1 cellular context compared by ENCODE assay signal in genomic region chr6:14077193-14077853, GRCh38.
TF ChIP-seq lines count a peak whose summit lies in the region.

No MANE protein-coding gene starts in this region.

TF ChIP-seq in GM12878, 131 proteins besides CTCF, POLR2A, EP300 and RAD21 (continued from another document):
- TF ChIP-seq E2F4 (IDR thresholded peaks at IDR 0.05; ENCODE audit: low read depth, low read length) (no peak), SMAD5 (IDR thresholded peaks at IDR 0.05; ENCODE audit: low read depth) (no peak), BACH1 (IDR thresholded peaks at IDR 0.05; ENCODE audit: borderline replicate concordance) (no peak), FOS (IDR thresholded peaks at IDR 0.05; ENCODE audit: borderline replicate concordance, extremely low read depth, insufficient read length) (no peak), ASH2L (IDR thresholded peaks at IDR 0.05; ENCODE audit: borderline replicate concordance, low read depth) (no peak), SPI1 (IDR thresholded peaks at IDR 0.05; ENCODE audit: borderline replicate concordance, insufficient read depth, low read depth, low read length) (0 out of 2 replicates have a peak, but pooled peaks have one; percentile 3), BRCA1 (IDR thresholded peaks at IDR 0.05; ENCODE audit: low read depth, low read length) (no peak), TCF12 (IDR thresholded peaks at IDR 0.05; ENCODE audit: low read depth, low read length) (0 out of 2 replicates have a peak, but pooled peaks have one; percentile 21), NFXL1 (IDR thresholded peaks at IDR 0.05; ENCODE audit: borderline replicate concordance) (no peak), STAT1 (conservative IDR thresholded peaks at IDR 0.05) (no peak), MEF2B (IDR thresholded peaks at IDR 0.05; ENCODE audit: partially characterized antibody, poor library complexity, severe bottlenecking) (no peak), ESRRA (IDR thresholded peaks at IDR 0.05; ENCODE audit: low read length) (peak; percentile 46; the same call in 1 of the 2 replicates), SP1 (IDR thresholded peaks at IDR 0.05; ENCODE audit: low read depth, low read length) (no peak), CUX1 (IDR thresholded peaks at IDR 0.05; ENCODE audit: insufficient replicate concordance, low read depth, low read length) (no peak), MTA2 (IDR thresholded peaks at IDR 0.05; ENCODE audit: low read depth) (peak; percentile 43; the same call in 1 of the 2 replicates), ZZZ3 (IDR thresholded peaks at IDR 0.05; ENCODE audit: control insufficient read depth, insufficient read length, low read depth) (no peak), CBX3 (IDR thresholded peaks at IDR 0.05; ENCODE audit: borderline replicate concordance, low read depth) (no peak), CHD4 (IDR thresholded peaks at IDR 0.05) (no peak), MEF2A (IDR thresholded peaks at IDR 0.05; ENCODE audit: insufficient read depth, low read depth, low read length) (no peak), CREM (IDR thresholded peaks at IDR 0.05; ENCODE audit: low read depth) (no peak), PRDM15 (CRISPR knock-in tag; IDR thresholded peaks at IDR 0.05) (peak; percentile 81), ATF7 (IDR thresholded peaks at IDR 0.05; ENCODE audit: low read depth) (no peak), RBBP5 (conservative IDR thresholded peaks at IDR 0.05) (no peak), RELA (IDR thresholded peaks at IDR 0.05; ENCODE audit: borderline replicate concordance, partially characterized antibody) (no peak), YY1 (IDR thresholded peaks at IDR 0.05; ENCODE audit: low read depth, low read length) (peak; percentile 63), IKZF1 (conservative IDR thresholded peaks at IDR 0.05) (0 out of 2 replicates have a peak, but pooled peaks have one; percentile 26)
- TF ChIP-seq, protein P1, sequence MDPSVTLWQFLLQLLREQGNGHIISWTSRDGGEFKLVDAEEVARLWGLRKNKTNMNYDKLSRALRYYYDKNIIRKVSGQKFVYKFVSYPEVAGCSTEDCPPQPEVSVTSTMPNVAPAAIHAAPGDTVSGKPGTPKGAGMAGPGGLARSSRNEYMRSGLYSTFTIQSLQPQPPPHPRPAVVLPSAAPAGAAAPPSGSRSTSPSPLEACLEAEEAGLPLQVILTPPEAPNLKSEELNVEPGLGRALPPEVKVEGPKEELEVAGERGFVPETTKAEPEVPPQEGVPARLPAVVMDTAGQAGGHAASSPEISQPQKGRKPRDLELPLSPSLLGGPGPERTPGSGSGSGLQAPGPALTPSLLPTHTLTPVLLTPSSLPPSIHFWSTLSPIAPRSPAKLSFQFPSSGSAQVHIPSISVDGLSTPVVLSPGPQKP (IDR thresholded peaks at IDR 0.05; ENCODE audit: low read depth, low read length): no peak
- TF ChIP-seq, protein P2, sequence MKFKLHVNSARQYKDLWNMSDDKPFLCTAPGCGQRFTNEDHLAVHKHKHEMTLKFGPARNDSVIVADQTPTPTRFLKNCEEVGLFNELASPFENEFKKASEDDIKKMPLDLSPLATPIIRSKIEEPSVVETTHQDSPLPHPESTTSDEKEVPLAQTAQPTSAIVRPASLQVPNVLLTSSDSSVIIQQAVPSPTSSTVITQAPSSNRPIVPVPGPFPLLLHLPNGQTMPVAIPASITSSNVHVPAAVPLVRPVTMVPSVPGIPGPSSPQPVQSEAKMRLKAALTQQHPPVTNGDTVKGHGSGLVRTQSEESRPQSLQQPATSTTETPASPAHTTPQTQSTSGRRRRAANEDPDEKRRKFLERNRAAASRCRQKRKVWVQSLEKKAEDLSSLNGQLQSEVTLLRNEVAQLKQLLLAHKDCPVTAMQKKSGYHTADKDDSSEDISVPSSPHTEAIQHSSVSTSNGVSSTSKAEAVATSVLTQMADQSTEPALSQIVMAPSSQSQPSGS (IDR thresholded peaks at IDR 0.05; ENCODE audit: low read length): no peak
- TF ChIP-seq, protein P3, sequence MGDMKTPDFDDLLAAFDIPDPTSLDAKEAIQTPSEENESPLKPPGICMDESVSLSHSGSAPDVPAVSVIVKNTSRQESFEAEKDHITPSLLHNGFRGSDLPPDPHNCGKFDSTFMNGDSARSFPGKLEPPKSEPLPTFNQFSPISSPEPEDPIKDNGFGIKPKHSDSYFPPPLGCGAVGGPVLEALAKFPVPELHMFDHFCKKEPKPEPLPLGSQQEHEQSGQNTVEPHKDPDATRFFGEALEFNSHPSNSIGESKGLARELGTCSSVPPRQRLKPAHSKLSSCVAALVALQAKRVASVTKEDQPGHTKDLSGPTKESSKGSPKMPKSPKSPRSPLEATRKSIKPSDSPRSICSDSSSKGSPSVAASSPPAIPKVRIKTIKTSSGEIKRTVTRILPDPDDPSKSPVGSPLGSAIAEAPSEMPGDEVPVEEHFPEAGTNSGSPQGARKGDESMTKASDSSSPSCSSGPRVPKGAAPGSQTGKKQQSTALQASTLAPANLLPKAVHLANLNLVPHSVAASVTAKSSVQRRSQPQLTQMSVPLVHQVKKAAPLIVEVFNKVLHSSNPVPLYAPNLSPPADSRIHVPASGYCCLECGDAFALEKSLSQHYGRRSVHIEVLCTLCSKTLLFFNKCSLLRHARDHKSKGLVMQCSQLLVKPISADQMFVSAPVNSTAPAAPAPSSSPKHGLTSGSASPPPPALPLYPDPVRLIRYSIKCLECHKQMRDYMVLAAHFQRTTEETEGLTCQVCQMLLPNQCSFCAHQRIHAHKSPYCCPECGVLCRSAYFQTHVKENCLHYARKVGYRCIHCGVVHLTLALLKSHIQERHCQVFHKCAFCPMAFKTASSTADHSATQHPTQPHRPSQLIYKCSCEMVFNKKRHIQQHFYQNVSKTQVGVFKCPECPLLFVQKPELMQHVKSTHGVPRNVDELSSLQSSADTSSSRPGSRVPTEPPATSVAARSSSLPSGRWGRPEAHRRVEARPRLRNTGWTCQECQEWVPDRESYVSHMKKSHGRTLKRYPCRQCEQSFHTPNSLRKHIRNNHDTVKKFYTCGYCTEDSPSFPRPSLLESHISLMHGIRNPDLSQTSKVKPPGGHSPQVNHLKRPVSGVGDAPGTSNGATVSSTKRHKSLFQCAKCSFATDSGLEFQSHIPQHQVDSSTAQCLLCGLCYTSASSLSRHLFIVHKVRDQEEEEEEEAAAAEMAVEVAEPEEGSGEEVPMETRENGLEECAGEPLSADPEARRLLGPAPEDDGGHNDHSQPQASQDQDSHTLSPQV (IDR thresholded peaks at IDR 0.05): peak; percentile 98
